10 cellular contexts compared by ENCODE assay signal in genomic region chr1:14946567-14947285, GRCh38.
DNase-seq lines count a peak whose midpoint lies in the region; ATAC-seq and TF ChIP-seq lines count a peak whose summit lies in the region.
"Had no signal": no experiment of that assay in that cellular context is flagged by ENCODE, and none has a peak within 500 bp of the region (broad histone marks: within the 10 kb centered on the region; RNA-seq: fewer than 3 reads in every experiment).

No MANE protein-coding gene starts in this region.

- H3K4me1 ChIP-seq in left ventricle myocardium inferior (peaks cover 57% of the 10 kb centered on the region), sigmoid colon (peaks cover 0 to 51% (median 45%) of the 10 kb centered on the region in 4 donors)

- H3K27ac ChIP-seq in left ventricle myocardium inferior (replicated peaks), result peak overlapping the region; percentile 82
- peak overlapping the region; percentile 81 to 93 (median 90) for H3K27ac ChIP-seq in sigmoid colon

- no peak for TF ChIP-seq EP300 in sigmoid colon (IDR thresholded peaks at IDR 0.05)

- H3K36me3 ChIP-seq in left ventricle myocardium inferior (no peaks in the 10 kb centered on the region), sigmoid colon (no peaks in the 10 kb centered on the region)

- in situ Hi-C loops in astrocyte of the cerebellum (cut with HindIII; ENCODE audit: low sequenced_read_pairs), result no loop called here

- H3K27me3 ChIP-seq in left ventricle myocardium inferior (ENCODE audit: low read depth) (no peaks in the 10 kb centered on the region), sigmoid colon (no peaks in the 10 kb centered on the region)

- intact Hi-C loops in left ventricle myocardium inferior (cut with micrococcal nuclease), result no loop called here
- intact Hi-C loops in sigmoid colon (cut with DNase I), result no loop called here

- no peak for TF ChIP-seq CTCF in astrocyte of the cerebellum (IDR thresholded peaks at IDR 0.05; ENCODE audit: low read depth, low read length, missing control alignments)
- TF ChIP-seq CTCF in left ventricle myocardium inferior (IDR thresholded peaks at IDR 0.05; ENCODE audit: borderline replicate concordance), result no peak
- TF ChIP-seq CTCF in sigmoid colon (IDR thresholded peaks at IDR 0.05), result no peak

- ATAC-seq in GM21723 (IDR thresholded peaks at IDR 0.05; ENCODE audit: unreplicated experiment), result no peak

- H3K4me3 ChIP-seq in astrocyte of the cerebellum (ENCODE audit: low read depth, low read length) (peak overlapping the region; percentile 12), left ventricle myocardium inferior (no peak overlapping the region), sigmoid colon (no peak overlapping the region)

- peak; percentile 69 for DNase-seq in ELR (ENCODE audit: low read depth)
- DNase-seq in astrocyte of the cerebellum (ENCODE audit: low read depth), result no peak
- peak; percentile 20 for DNase-seq in left ventricle myocardium inferior
- no peak for DNase-seq in sigmoid colon
- no peak for DNase-seq in NCI-H128 (lab: John Stamatoyannopoulos, UW; ENCODE audit: unreplicated experiment)
- DNase-seq in stimulated activated naive CD4-positive, alpha-beta T cell treated with Interleukin-2 at 50 U/mL for 16 hours (lab: John Stamatoyannopoulos, UW), result no peak
- no peak for DNase-seq in cerebellar nuclear complex (lab: John Stamatoyannopoulos, UW)
- DNase-seq: DND-41, NCI-H1694 treated with DMSO at 0.1 percent for 48 hours had no signal

- H3K9me3 ChIP-seq in left ventricle myocardium inferior (replicated peaks) (no peaks in the 10 kb centered on the region), sigmoid colon (no peaks in the 10 kb centered on the region)

- 78 to 81% methylated on average over 19 of the region's 19 CpGs for WGBS in sigmoid colon, 2 donors

- no peak for TF ChIP-seq POLR2A in sigmoid colon (IDR thresholded peaks at IDR 0.05)

Comparison
In these comparisons a context has a peak if more than half of its experiments do, and no peak if none do; other contexts are left out.
1. DNase-seq: peak in ELR (single experiment) and left ventricle myocardium inferior (single experiment); none in astrocyte of the cerebellum (single experiment), sigmoid colon (single experiment), NCI-H128 (single experiment), stimulated activated naive CD4-positive, alpha-beta T cell treated with Interleukin-2 at 50 U/mL for 16 hours (single experiment) and cerebellar nuclear complex (0 of 2).